2 cellular contexts compared by ENCODE assay signal in the genomic region with DNA sequence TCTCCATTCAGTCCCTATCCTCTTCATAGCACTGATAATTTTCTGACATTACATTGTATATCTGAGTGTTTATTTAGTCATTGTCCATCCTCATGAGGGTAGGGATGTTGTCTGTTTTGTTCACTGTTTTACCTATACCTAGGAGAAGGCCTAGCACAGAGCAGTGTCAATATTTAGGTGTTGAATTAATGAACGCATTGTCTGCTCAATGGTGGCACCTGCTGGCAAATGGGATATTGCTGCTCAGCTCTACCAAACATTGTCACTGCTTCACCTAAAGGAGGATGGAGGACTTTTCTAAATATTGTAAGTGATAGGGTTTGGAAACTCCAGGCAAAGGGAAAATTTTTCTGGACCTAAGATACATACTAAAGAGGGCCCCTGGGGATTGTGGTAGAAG.
TF ChIP-seq lines count a peak whose summit lies in the region.

No MANE protein-coding gene starts in this region.

TF ChIP-seq in SK-N-SH, 30 proteins besides CTCF, POLR2A, EP300 and RAD21 (continued from another document):
- TF ChIP-seq NFIC (IDR thresholded peaks at IDR 0.05; ENCODE audit: borderline replicate concordance) (no peak), TEAD4 (IDR thresholded peaks at IDR 0.05; ENCODE audit: borderline replicate concordance, insufficient read depth) (no peak), TAF1 (IDR thresholded peaks at IDR 0.05; ENCODE audit: borderline replicate concordance, low read depth, low read length) (no peak), TCF12 (IDR thresholded peaks at IDR 0.05) (no peak), FOXJ3 (CRISPR knock-in tag; IDR thresholded peaks at IDR 0.05) (no peak), MEF2A (IDR thresholded peaks at IDR 0.05; ENCODE audit: borderline replicate concordance, low read depth) (no peak), GATA2 (CRISPR knock-in tag; IDR thresholded peaks at IDR 0.05) (no peak), CHD2 (IDR thresholded peaks at IDR 0.05; ENCODE audit: low read length, partially characterized antibody) (no peak)
- TF ChIP-seq, protein P1, sequence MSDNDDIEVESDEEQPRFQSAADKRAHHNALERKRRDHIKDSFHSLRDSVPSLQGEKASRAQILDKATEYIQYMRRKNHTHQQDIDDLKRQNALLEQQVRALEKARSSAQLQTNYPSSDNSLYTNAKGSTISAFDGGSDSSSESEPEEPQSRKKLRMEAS (IDR thresholded peaks at IDR 0.05; ENCODE audit: low read depth): no peak

TF ChIP-seq in GM23338, 12 proteins besides CTCF, POLR2A, EP300 and RAD21 (continued from another document):
- TF ChIP-seq EZH2phosphoT487 (IDR thresholded peaks at IDR 0.05; ENCODE audit: unreplicated experiment): no peak
- TF ChIP-seq, protein P2, sequence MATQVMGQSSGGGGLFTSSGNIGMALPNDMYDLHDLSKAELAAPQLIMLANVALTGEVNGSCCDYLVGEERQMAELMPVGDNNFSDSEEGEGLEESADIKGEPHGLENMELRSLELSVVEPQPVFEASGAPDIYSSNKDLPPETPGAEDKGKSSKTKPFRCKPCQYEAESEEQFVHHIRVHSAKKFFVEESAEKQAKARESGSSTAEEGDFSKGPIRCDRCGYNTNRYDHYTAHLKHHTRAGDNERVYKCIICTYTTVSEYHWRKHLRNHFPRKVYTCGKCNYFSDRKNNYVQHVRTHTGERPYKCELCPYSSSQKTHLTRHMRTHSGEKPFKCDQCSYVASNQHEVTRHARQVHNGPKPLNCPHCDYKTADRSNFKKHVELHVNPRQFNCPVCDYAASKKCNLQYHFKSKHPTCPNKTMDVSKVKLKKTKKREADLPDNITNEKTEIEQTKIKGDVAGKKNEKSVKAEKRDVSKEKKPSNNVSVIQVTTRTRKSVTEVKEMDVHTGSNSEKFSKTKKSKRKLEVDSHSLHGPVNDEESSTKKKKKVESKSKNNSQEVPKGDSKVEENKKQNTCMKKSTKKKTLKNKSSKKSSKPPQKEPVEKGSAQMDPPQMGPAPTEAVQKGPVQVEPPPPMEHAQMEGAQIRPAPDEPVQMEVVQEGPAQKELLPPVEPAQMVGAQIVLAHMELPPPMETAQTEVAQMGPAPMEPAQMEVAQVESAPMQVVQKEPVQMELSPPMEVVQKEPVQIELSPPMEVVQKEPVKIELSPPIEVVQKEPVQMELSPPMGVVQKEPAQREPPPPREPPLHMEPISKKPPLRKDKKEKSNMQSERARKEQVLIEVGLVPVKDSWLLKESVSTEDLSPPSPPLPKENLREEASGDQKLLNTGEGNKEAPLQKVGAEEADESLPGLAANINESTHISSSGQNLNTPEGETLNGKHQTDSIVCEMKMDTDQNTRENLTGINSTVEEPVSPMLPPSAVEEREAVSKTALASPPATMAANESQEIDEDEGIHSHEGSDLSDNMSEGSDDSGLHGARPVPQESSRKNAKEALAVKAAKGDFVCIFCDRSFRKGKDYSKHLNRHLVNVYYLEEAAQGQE (IDR thresholded peaks at IDR 0.05; ENCODE audit: unreplicated experiment): no peak
- no peak for TF ChIP-seq POLR2AphosphoS5 (IDR thresholded peaks at IDR 0.05; ENCODE audit: low read depth)
- TF ChIP-seq STAT1 (IDR thresholded peaks at IDR 0.05; ENCODE audit: unreplicated experiment): no peak
- no peak for TF ChIP-seq ZNF462 (CRISPR knock-in tag; IDR thresholded peaks at IDR 0.05)
- TF ChIP-seq NANOG (IDR thresholded peaks at IDR 0.05; ENCODE audit: borderline replicate concordance): no peak
- TF ChIP-seq, protein P3, sequence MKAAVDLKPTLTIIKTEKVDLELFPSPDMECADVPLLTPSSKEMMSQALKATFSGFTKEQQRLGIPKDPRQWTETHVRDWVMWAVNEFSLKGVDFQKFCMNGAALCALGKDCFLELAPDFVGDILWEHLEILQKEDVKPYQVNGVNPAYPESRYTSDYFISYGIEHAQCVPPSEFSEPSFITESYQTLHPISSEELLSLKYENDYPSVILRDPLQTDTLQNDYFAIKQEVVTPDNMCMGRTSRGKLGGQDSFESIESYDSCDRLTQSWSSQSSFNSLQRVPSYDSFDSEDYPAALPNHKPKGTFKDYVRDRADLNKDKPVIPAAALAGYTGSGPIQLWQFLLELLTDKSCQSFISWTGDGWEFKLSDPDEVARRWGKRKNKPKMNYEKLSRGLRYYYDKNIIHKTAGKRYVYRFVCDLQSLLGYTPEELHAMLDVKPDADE (IDR thresholded peaks at IDR 0.05): no peak
